In the genomic region with DNA sequence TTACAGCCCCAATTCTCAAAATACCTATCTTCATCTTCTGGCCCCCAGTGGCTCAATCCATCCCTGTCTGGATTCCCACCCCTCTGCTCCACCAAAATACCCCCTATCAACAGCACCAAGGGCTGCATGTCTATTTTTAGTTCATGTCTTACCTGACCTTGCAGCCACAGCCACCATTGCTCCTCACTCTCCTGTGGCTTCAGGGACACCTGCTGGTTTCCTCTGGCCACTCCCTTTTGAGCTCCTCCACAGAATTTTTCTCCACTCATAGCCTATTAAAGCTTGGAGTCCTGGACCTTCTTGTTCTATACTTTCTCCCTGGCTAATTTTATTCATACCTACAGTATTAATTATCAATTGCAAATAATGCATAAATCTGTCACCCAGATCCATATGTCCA, we compare ENCODE assay signal across 1 cellular context.
TF ChIP-seq lines count a peak whose summit lies in the region.

No MANE protein-coding gene starts in this region.

TF ChIP-seq in GM23338, 12 proteins besides CTCF, POLR2A, EP300 and RAD21 (continued from another document):
- no peak for TF ChIP-seq ZNF114 (CRISPR knock-in tag; IDR thresholded peaks at IDR 0.05)
- TF ChIP-seq EZH2 (IDR thresholded peaks at IDR 0.05; ENCODE audit: low read depth, unreplicated experiment) = no peak
- no peak for TF ChIP-seq POLR2AphosphoS5 (IDR thresholded peaks at IDR 0.05; ENCODE audit: low read depth)
